ENCODE assay signal across 9 cellular contexts in genomic region chr14:61477845-61478438, GRCh38.
DNase-seq lines count a peak whose midpoint lies in the region; ATAC-seq lines count a peak whose summit lies in the region.
"Had no signal": no experiment of that assay in that cellular context is flagged by ENCODE, and none has a peak within 500 bp of the region (broad histone marks: within the 10 kb centered on the region; RNA-seq: fewer than 3 reads in every experiment).

No MANE protein-coding gene starts in this region.

- peak in 1 of 3 donors; percentile 42 for DNase-seq in CD4-positive, CD25-positive, alpha-beta regulatory T cell
- DNase-seq in activated naive CD8-positive, alpha-beta T cell treated with anti-CD3 and anti-CD28 coated beads, Interleukin-2, amount 50 U/mL, for 24 hours, result peak; percentile 50
- peak; percentile 74 to 82 for DNase-seq in left colon
- no peak for DNase-seq in T1000 (lab: John Stamatoyannopoulos, UW)

- intact Hi-C loops in left colon (cut with DNase I, micrococcal nuclease), result loop anchor here in 1 of 2 donors (10.0 kb wide), 1 partner anchor 227 kb away; no protein-coding TSS in a partner anchor

- H3K4me1 Mint-ChIP-seq in CD4-positive, CD25-positive, alpha-beta regulatory T cell, result peaks cover 20 to 95% (median 73%) of the 10 kb centered on the region in 4 donors
- H3K4me1 Mint-ChIP-seq in IgD-negative memory B cell, result peaks cover 39 to 73% (median 53%) of the 10 kb centered on the region in 3 donors
- H3K4me1 Mint-ChIP-seq in activated naive CD8-positive, alpha-beta T cell treated with anti-CD3 and anti-CD28 coated beads, Interleukin-2, amount 50 U/mL, for 24 hours, result peaks cover 95% of the 10 kb centered on the region

- H3K9me3 Mint-ChIP-seq in CD4-positive, CD25-positive, alpha-beta regulatory T cell, result no peaks in the 10 kb centered on the region
- no peaks in the 10 kb centered on the region for H3K9me3 Mint-ChIP-seq in IgD-negative memory B cell
- no peaks in the 10 kb centered on the region for H3K9me3 Mint-ChIP-seq in activated naive CD8-positive, alpha-beta T cell treated with anti-CD3 and anti-CD28 coated beads, Interleukin-2, amount 50 U/mL, for 24 hours
- H3K9me3 Mint-ChIP-seq: brain had no signal

- peak overlapping the region; percentile 39 to 80 (median 47) for H3K4me3 Mint-ChIP-seq in CD4-positive, CD25-positive, alpha-beta regulatory T cell
- H3K4me3 Mint-ChIP-seq in IgD-negative memory B cell, result peak overlapping the region; percentile 30 to 75 (median 67)
- peak overlapping the region; percentile 73 for H3K4me3 Mint-ChIP-seq in activated naive CD8-positive, alpha-beta T cell treated with anti-CD3 and anti-CD28 coated beads, Interleukin-2, amount 50 U/mL, for 24 hours
- H3K4me3 Mint-ChIP-seq: brain had no signal

- no peaks in the 10 kb centered on the region for H3K27me3 Mint-ChIP-seq in CD4-positive, CD25-positive, alpha-beta regulatory T cell
- H3K27me3 Mint-ChIP-seq in IgD-negative memory B cell, result no peaks in the 10 kb centered on the region
- peaks cover 3% of the 10 kb centered on the region for H3K27me3 Mint-ChIP-seq in activated naive CD8-positive, alpha-beta T cell treated with anti-CD3 and anti-CD28 coated beads, Interleukin-2, amount 50 U/mL, for 24 hours

- peak overlapping the region; percentile 99 for H3K27ac ChIP-seq in CD4-positive, CD25-positive, alpha-beta regulatory T cell (ENCODE audit: insufficient read depth, low read length, poor library complexity, severe bottlenecking)
- peak overlapping the region; percentile 92 for H3K27ac ChIP-seq in temporal lobe (ENCODE audit: low read depth, low read length)

- peaks cover 80% of the 10 kb centered on the region for H3K4me1 ChIP-seq in CD4-positive, CD25-positive, alpha-beta regulatory T cell (ENCODE audit: control insufficient read depth, insufficient read depth, low read length, poor library complexity, severe bottlenecking)

- H3K36me3 Mint-ChIP-seq in CD4-positive, CD25-positive, alpha-beta regulatory T cell, result peaks cover 33% of the 10 kb centered on the region
- peaks cover 3% of the 10 kb centered on the region for H3K36me3 Mint-ChIP-seq in IgD-negative memory B cell
- peaks cover 70% of the 10 kb centered on the region for H3K36me3 Mint-ChIP-seq in activated naive CD8-positive, alpha-beta T cell treated with anti-CD3 and anti-CD28 coated beads, Interleukin-2, amount 50 U/mL, for 24 hours (ENCODE audit: low read depth)
- H3K36me3 Mint-ChIP-seq: brain had no signal

- H3K4me3 ChIP-seq in CD4-positive, CD25-positive, alpha-beta regulatory T cell (ENCODE audit: low read depth, low read length), result peak overlapping the region; percentile 80

- no peaks in the 10 kb centered on the region for H3K9me3 ChIP-seq in CD4-positive, CD25-positive, alpha-beta regulatory T cell (ENCODE audit: control insufficient read depth in 2 of 2, low read length in 2 of 2)

- H3K36me3 ChIP-seq in CD4-positive, CD25-positive, alpha-beta regulatory T cell (ENCODE audit: control insufficient read depth, insufficient read depth, low read length), result peaks cover 35% of the 10 kb centered on the region

- H3K27me3 ChIP-seq in CD4-positive, CD25-positive, alpha-beta regulatory T cell (ENCODE audit: control insufficient read depth, insufficient read depth, low read length), result no peaks in the 10 kb centered on the region

- peak overlapping the region; percentile 97 to 99 (median 99) for H3K27ac Mint-ChIP-seq in CD4-positive, CD25-positive, alpha-beta regulatory T cell
- peak overlapping the region; percentile 88 to 99 (median 97) for H3K27ac Mint-ChIP-seq in IgD-negative memory B cell
- peak overlapping the region; percentile 96 for H3K27ac Mint-ChIP-seq in activated naive CD8-positive, alpha-beta T cell treated with anti-CD3 and anti-CD28 coated beads, Interleukin-2, amount 50 U/mL, for 24 hours

- no peak for ATAC-seq in CD4-positive, CD25-positive, alpha-beta regulatory T cell (ENCODE audit: low read depth in 2 of 2)
- peak; percentile 20 for ATAC-seq in activated naive CD8-positive, alpha-beta T cell treated with anti-CD3 and anti-CD28 coated beads, Interleukin-2, amount 50 U/mL, for 24 hours
- peak; percentile 79 for ATAC-seq in left colon
- ATAC-seq in GM21825 (IDR thresholded peaks at IDR 0.05; ENCODE audit: unreplicated experiment), result no peak
- ATAC-seq in GM21390 (IDR thresholded peaks at IDR 0.05; ENCODE audit: unreplicated experiment), result no peak

Comparison
In these comparisons a context has a peak if more than half of its experiments do, and no peak if none do; other contexts are left out.
1. ATAC-seq: peak in activated naive CD8-positive, alpha-beta T cell treated with anti-CD3 and anti-CD28 coated beads, Interleukin-2, amount 50 U/mL, for 24 hours (single experiment) and left colon (single experiment); none in CD4-positive, CD25-positive, alpha-beta regulatory T cell (0 of 2), GM21825 (single experiment) and GM21390 (single experiment).
2. Peak in every context shown above with its lines, with median percentiles within 50 percentile points of each other: H3K27ac Mint-ChIP-seq and H3K4me3 Mint-ChIP-seq.